In genomic region chr17:61601297-61601696, GRCh38 we compare ENCODE assay signal across 11 cellular contexts. TPM values are rescaled to one million over a fixed set of nuclear protein-coding genes. Genes with fewer than 3 reads are reported as not detected.
"Had no signal": no experiment of that assay in that cellular context is flagged by ENCODE, and none has a peak within 500 bp of the region (broad histone marks: within the 10 kb centered on the region; RNA-seq: fewer than 3 reads in every experiment).

No MANE protein-coding gene starts in this region.

- FAIRE-seq: H54 had no signal

- H3K4me3 ChIP-seq: GM23248, GM23338, HAP-1 had no signal

- H3K4me1 ChIP-seq: HAP-1 had no signal

- H3K9ac ChIP-seq: GM23248 had no signal

- ATAC-seq: GM23338, HCT116 had no signal

- H3K4me2 ChIP-seq: GM23338 had no signal

- H3K27ac ChIP-seq: GM23248 had no signal

- H3K36me3 ChIP-seq: HAP-1 had no signal

- H2AFZ ChIP-seq: GM23248, GM23338 had no signal

- H3K9me3 ChIP-seq: HAP-1 had no signal

- DNase-seq: GM23248, GOT3, H7, H9, HCEC 1CT, HFFc6 had no signal

RNA-seq across cellular contexts. Expression of gene NACA2, which starts 10.3 kb away (rescaled TPM):
- total RNA-seq: GM23248, GM23338, H4, H7, H9, HFFc6 had no signal
- polyA plus RNA-seq: GM23248 had no signal
